8 cellular contexts compared by ENCODE assay signal in the genomic region with DNA sequence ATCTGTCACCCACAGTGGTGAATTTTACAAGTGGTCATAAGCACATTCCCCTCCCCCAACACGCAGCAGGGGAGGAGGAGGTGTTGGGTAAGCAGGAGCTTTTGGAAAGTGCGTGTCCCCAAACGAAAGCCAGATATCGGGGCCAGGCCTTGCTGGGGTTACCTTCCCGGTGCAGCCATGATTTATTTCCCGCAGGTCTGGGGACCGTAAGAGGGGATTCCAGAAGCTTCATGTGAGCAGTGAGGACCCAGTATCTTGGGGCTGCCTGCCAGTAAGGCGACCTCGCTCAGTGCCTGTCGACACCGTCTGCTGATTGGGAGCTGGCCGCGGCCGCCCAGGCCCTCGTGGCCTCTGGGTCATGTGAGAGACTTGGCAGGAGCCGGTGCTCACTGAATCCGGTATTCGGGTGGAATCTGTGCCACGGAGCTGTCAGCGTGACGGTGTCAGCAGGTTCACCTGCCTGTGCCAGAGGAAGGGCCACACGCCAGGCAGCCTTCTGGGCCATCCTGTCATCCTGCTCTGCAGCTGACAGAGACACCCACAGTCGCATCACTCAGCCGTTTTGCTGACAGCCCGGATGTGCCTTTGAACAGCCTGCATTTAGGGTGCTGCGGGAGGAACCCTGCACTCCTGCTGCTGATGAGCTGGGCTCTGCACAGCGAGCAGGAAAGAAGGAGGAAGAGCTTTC. TPM values are rescaled to one million over a fixed set of nuclear protein-coding genes. Genes with fewer than 3 reads are reported as not detected.
DNase-seq lines count a peak whose midpoint lies in the region; ATAC-seq and TF ChIP-seq lines count a peak whose summit lies in the region.

No MANE protein-coding gene starts in this region.

- H3K9me3 ChIP-seq in BE2C (no peaks in the 10 kb centered on the region), lower lobe of right lung (no peaks in the 10 kb centered on the region)

- peak; percentile 63 for ATAC-seq in HG02759 (IDR thresholded peaks at IDR 0.05; ENCODE audit: unreplicated experiment)
- ATAC-seq in activated CD4-positive, CD25-positive, alpha-beta regulatory T cell treated with anti-CD3 and anti-CD28 coated beads, Interleukin-2, amount 50 U/mL, for 24 hours: peak; percentile 72 to 74
- ATAC-seq in lower lobe of right lung: peak; percentile 93 to 96
- ATAC-seq in stimulated activated naive CD8-positive, alpha-beta T cell treated with anti-CD3 and anti-CD28 coated beads, Interleukin-15, Interleukin-2, amounts not matched to agents 100 U/mL and 50 U/mL, for 24 hours: peak; percentile 58

- H3K4me1 ChIP-seq in BE2C (peaks cover 9% of the 10 kb centered on the region), lower lobe of right lung (peaks cover 7% of the 10 kb centered on the region)

- H3K27ac ChIP-seq in dorsolateral prefrontal cortex (peak overlapping the region; percentile 38 to 94 (median 85)), lower lobe of right lung (peak overlapping the region; percentile 68)

- peak; percentile 65 for DNase-seq in BE2C
- DNase-seq in dorsolateral prefrontal cortex: peak; percentile 70 to 96 (median 84)
- DNase-seq in lower lobe of right lung: peak; percentile 87
- DNase-seq in stimulated activated naive CD8-positive, alpha-beta T cell treated with anti-CD3 and anti-CD28 coated beads, Interleukin-15, Interleukin-2, amounts not matched to agents 100 U/mL and 50 U/mL, for 24 hours: peak; percentile 42
- no peak for DNase-seq in NCI-H1436 (lab: John Stamatoyannopoulos, UW)
- DNase-seq in effector CD8-positive, alpha-beta T cell (lab: John Stamatoyannopoulos, UW): no peak

- H3K36me3 ChIP-seq in BE2C (no peaks in the 10 kb centered on the region), lower lobe of right lung (no peaks in the 10 kb centered on the region)

- H3K4me3 ChIP-seq in BE2C (ENCODE audit: low read depth, low read length) (peak overlapping the region; percentile 44), dorsolateral prefrontal cortex (peak overlapping the region; percentile 13 to 72 (median 53)), lower lobe of right lung (peak overlapping the region; percentile 44)

- intact Hi-C loops in dorsolateral prefrontal cortex (cut with DNase I): loop anchor here in 1 of 2 donors (2.0 to 5.0 kb wide), 2 partner anchors 37 to 563 kb away; a partner anchor contains a TSS
- intact Hi-C loops in lower lobe of right lung (cut with DNase I): no loop called here

- TF ChIP-seq CTCF in BE2C (IDR thresholded peaks at IDR 0.05; ENCODE audit: low read depth, low read length) (no peak), dorsolateral prefrontal cortex (IDR thresholded peaks at IDR 0.05 in 54 of 56, conservative IDR thresholded peaks at IDR 0.05 in 2 of 56; ENCODE audit: low read depth in 1 of 56, partially characterized antibody in 56 of 56) (peak in 7 of 56 donors; percentile 7 to 43 (median 10)), lower lobe of right lung (IDR thresholded peaks at IDR 0.05) (no peak)

- H3K27me3 ChIP-seq in BE2C: no peaks in the 10 kb centered on the region
- H3K27me3 ChIP-seq in dorsolateral prefrontal cortex: no peaks in the 10 kb centered on the region
- H3K27me3 ChIP-seq in lower lobe of right lung (ENCODE audit: low read depth): no peaks in the 10 kb centered on the region

RNA-seq across cellular contexts. Expression of a gene that starts 37.3 kb away (rescaled TPM):
- 283 TPM for polyA plus RNA-seq in BE2C (2012; ENCODE audit: insufficient read depth, insufficient read length, low read depth)
- total RNA-seq in dorsolateral prefrontal cortex: 10 to 100 TPM; 25.3 to 59.2 (median 38.7) TPM
- total RNA-seq in lower lobe of right lung: 111 TPM

RNA-seq across cellular contexts. Expression of a gene that starts 37.6 kb away (rescaled TPM):
- polyA plus RNA-seq in BE2C (2012; ENCODE audit: insufficient read depth, insufficient read length, low read depth): 77.9 TPM
- total RNA-seq in dorsolateral prefrontal cortex: 10 to 100 TPM; 11.4 to 25.3 (median 18.2) TPM
- total RNA-seq in lower lobe of right lung: 35.4 TPM

Comparison
In these comparisons a context has a peak if more than half of its experiments do, and no peak if none do; other contexts are left out.
1. DNase-seq: peak in BE2C (single experiment), dorsolateral prefrontal cortex (10 of 10), lower lobe of right lung (single experiment) and stimulated activated naive CD8-positive, alpha-beta T cell treated with anti-CD3 and anti-CD28 coated beads, Interleukin-15, Interleukin-2, amounts not matched to agents 100 U/mL and 50 U/mL, for 24 hours (single experiment); none in NCI-H1436 (single experiment) and effector CD8-positive, alpha-beta T cell (single experiment).
2. Peak in every context shown above with its lines, with median percentiles within 50 percentile points of each other: H3K4me3 ChIP-seq and ATAC-seq.